Comparison of ENCODE assay signal across 20 cellular contexts in the genomic region with DNA sequence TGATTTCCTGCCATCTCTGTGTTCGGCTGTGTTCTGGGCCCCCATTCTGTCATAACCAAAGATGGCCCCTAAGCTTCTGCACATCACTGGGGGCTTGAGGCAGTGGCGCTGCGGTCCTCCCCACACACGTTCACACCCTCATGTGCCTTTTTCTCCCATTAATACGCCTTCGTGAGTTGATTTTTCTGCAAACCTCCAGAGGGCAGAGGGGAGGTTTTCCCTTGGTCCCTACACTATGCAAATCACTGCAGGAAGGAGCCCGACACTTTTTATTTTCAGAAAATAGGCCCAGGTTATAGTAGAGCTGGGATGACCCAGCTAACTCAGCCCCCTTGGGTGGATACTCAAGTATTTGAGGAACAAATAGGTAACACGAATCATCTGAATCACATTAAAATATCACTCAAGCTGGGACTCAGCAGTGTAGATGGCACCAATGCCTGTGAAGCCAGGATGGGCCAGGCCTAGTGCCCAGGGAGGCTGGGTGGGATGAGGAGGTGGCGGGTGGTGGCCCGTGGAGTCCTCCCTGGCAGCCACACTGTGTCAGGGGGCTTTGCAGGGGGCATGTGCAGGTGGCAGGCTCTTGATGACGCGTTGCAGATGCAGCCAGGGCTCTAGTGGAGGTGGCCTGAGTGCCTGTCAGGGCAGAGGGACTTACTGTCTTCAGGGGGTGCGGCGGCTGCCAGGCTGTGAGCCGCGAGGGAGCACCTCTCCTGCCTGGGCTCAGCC.
DNase-seq lines count a peak whose midpoint lies in the region; ATAC-seq and TF ChIP-seq lines count a peak whose summit lies in the region.
"Had no signal": no experiment of that assay in that cellular context is flagged by ENCODE, and none has a peak within 500 bp of the region (broad histone marks: within the 10 kb centered on the region; RNA-seq: fewer than 3 reads in every experiment).

No MANE protein-coding gene starts in this region.

- no peak overlapping the region for H3K23ac ChIP-seq in trophoblast cell (ENCODE audit: low read length)

- TF ChIP-seq POLR2A in HCT116 (IDR thresholded peaks at IDR 0.05; ENCODE audit: borderline replicate concordance, extremely low read depth, insufficient read depth, insufficient read length) = no peak

- H2BK12ac ChIP-seq in trophoblast cell (ENCODE audit: low read length) = no peak overlapping the region

- H4K12ac ChIP-seq in trophoblast cell (ENCODE audit: low read depth, low read length) = no peak overlapping the region

- H3K4me1 ChIP-seq in BLaER1 (peaks cover 49% of the 10 kb centered on the region), HCT116 (ENCODE audit: control insufficient read depth in 1 of 2, insufficient read depth in 2 of 2, low read length in 2 of 2) (no peaks in the 10 kb centered on the region), trophoblast cell (ENCODE audit: control insufficient read depth in 1 of 2, insufficient read depth in 2 of 2, low read length in 2 of 2) (no peaks in the 10 kb centered on the region)

- H3K4me2 ChIP-seq in BLaER1 (peak overlapping the region; percentile 14; the same call in 1 of the 2 replicates), HCT116 (ENCODE audit: low read length) (no peak overlapping the region), trophoblast cell (ENCODE audit: low read length) (no peak overlapping the region)

- no peak overlapping the region for H3K18ac ChIP-seq in trophoblast cell (ENCODE audit: low read length)

- H3K9me2 ChIP-seq in HCT116 (ENCODE audit: insufficient read depth) = no peaks in the 10 kb centered on the region

- no peak overlapping the region for H4K8ac ChIP-seq in trophoblast cell (ENCODE audit: low read depth, low read length)

- H2BK5ac ChIP-seq in trophoblast cell (ENCODE audit: low read depth, low read length, poor library complexity) = no peak overlapping the region

- BruUV-seq in HCT116 (replicated peaks; lab: Mats Ljungman, UMichigan) = no TSS peak

- no peak overlapping the region for H3K4ac ChIP-seq in trophoblast cell (ENCODE audit: low read depth, low read length)

- DNase-seq in HCT116 (ENCODE audit: low read depth, low spot score) (no peak), coronary artery (ENCODE audit: low spot score) (peak; percentile 57), trophoblast cell (no peak), MV-4-11 (lab: John Stamatoyannopoulos, UW) (no peak), anterior cingulate cortex (lab: John Stamatoyannopoulos, UW) (no peak)
- DNase-seq: CD4-positive, CD25-positive, alpha-beta regulatory T cell; DMS153; GM23248; Kasumi-1; NCI-H1105; NCI-H1436 treated with DMSO at 0.1 percent for 48 hours; NCI-H187 treated with DMSO at 0.1 percent for 48 hours; NCI-H446 treated with DMSO at 0.1 percent for 48 hours; SHP77 had no signal

- H3K27me3 ChIP-seq in BLaER1 (no peaks in the 10 kb centered on the region), HCT116 (ENCODE audit: insufficient read depth, low read length) (peaks cover 20% of the 10 kb centered on the region; the same call in 1 of the 2 replicates), trophoblast cell (ENCODE audit: insufficient read depth, low read length) (no peaks in the 10 kb centered on the region)

- no peak overlapping the region for H2BK120ac ChIP-seq in trophoblast cell (ENCODE audit: insufficient read depth, low read length, poor library complexity)

- H4K20me1 ChIP-seq in BLaER1 (no peaks in the 10 kb centered on the region), HCT116 (ENCODE audit: insufficient read depth) (no peaks in the 10 kb centered on the region)

- H3K9ac ChIP-seq in BLaER1 (no peak overlapping the region), HCT116 (ENCODE audit: low read length) (no peak overlapping the region), trophoblast cell (ENCODE audit: low read length) (no peak overlapping the region)
- H3K9ac ChIP-seq: GM23248 had no signal

- intact Hi-C loops in HCT116 (cut with micrococcal nuclease) = no loop called here

- H3K9me3 ChIP-seq in BLaER1 (no peaks in the 10 kb centered on the region), HCT116 (ENCODE audit: control insufficient read depth in 1 of 2, insufficient read depth in 1 of 2, low read depth in 1 of 2, low read length in 2 of 2) (no peaks in the 10 kb centered on the region), trophoblast cell (ENCODE audit: insufficient read depth, low read depth, low read length) (no peaks in the 10 kb centered on the region)

- H3K79me2 ChIP-seq in HCT116 (ENCODE audit: insufficient read depth, low read length) = no peaks in the 10 kb centered on the region
- H3K79me2 ChIP-seq in trophoblast cell (ENCODE audit: control insufficient read depth, insufficient read depth, low read length, poor library complexity) = no peaks in the 10 kb centered on the region

- no peak overlapping the region for H2AFZ ChIP-seq in HCT116 (ENCODE audit: low read depth, low read length, poor library complexity, severe bottlenecking)
- no peak overlapping the region for H2AFZ ChIP-seq in trophoblast cell (ENCODE audit: insufficient read depth, low read length, poor library complexity)
- H2AFZ ChIP-seq: GM23248 had no signal

- H3K27ac ChIP-seq in BLaER1 = no peak overlapping the region
- H3K27ac ChIP-seq in HCT116 (ENCODE audit: low read depth, low read length) = no peak overlapping the region
- no peak overlapping the region for H3K27ac ChIP-seq in coronary artery
- no peak overlapping the region for H3K27ac ChIP-seq in trophoblast cell (ENCODE audit: low read depth, low read length)
- H3K27ac ChIP-seq: GM23248, RWPE1 had no signal

- no CpG with 5 or more reads among the region's 16 CpGs for WGBS in trophoblast cell (ENCODE audit: extremely low coverage, insufficient coverage, insufficient read length)

- no peak for TF ChIP-seq RAD21 in HCT116 (IDR thresholded peaks at IDR 0.05; ENCODE audit: low read depth)

- no peak overlapping the region for H2AK5ac ChIP-seq in trophoblast cell (ENCODE audit: low read length)

- H3K4me3 ChIP-seq in BLaER1 (no peak overlapping the region), HCT116 (replicated peaks in 1 of 2; ENCODE audit: low read depth in 1 of 2, low read length in 2 of 2) (no peak overlapping the region), coronary artery (no peak overlapping the region), trophoblast cell (ENCODE audit: low read depth, low read length) (peak overlapping the region; percentile 25)
- H3K4me3 ChIP-seq: GM23248, K562 had no signal

- H4K91ac ChIP-seq in trophoblast cell (ENCODE audit: low read depth, low read length) = no peak overlapping the region

- POLR2A ChIA-PET in HCT116 (lab: Charles Lee) = no interaction called here

- no peaks in the 10 kb centered on the region for H3K79me1 ChIP-seq in trophoblast cell (ENCODE audit: low read length)

- ATAC-seq in HCT116 = peak; percentile 54; the same call in 1 of the 2 replicates
- no peak for ATAC-seq in GM21619 (IDR thresholded peaks at IDR 0.05; ENCODE audit: unreplicated experiment)
- no peak for ATAC-seq in GM21786 (IDR thresholded peaks at IDR 0.05; ENCODE audit: unreplicated experiment)
- ATAC-seq: K562, Panc1 had no signal

- H3K14ac ChIP-seq in trophoblast cell (ENCODE audit: low read length) = no peak overlapping the region

- CTCF ChIA-PET in HCT116 (lab: Charles Lee) = no interaction called here

- TF ChIP-seq CTCF in HCT116 (IDR thresholded peaks at IDR 0.05 in 2 of 3, conservative IDR thresholded peaks at IDR 0.05 in 1 of 3; ENCODE audit: borderline replicate concordance in 1 of 3, insufficient read depth in 1 of 3, low read depth in 2 of 3, low read length in 2 of 3) (no peak), coronary artery (IDR thresholded peaks at IDR 0.05) (no peak)

- H3K36me3 ChIP-seq in BLaER1 (no peaks in the 10 kb centered on the region), HCT116 (ENCODE audit: control insufficient read depth in 1 of 2, insufficient read depth in 2 of 2, low read length in 2 of 2) (no peaks in the 10 kb centered on the region), trophoblast cell (ENCODE audit: control insufficient read depth in 1 of 2, insufficient read depth in 2 of 2, low read length in 2 of 2) (no peaks in the 10 kb centered on the region)

- RAD21 ChIA-PET in HCT116 (lab: Charles Lee; ENCODE audit: low non-redundant PET in 1 of 2, low total read pairs in 2 of 2, uncharacterized antibody in 2 of 2, unreplicated experiment in 2 of 2) = no interaction called here

TF ChIP-seq in HCT116, 20 proteins besides CTCF, POLR2A, EP300 and RAD21 (continues in another document):
- TF ChIP-seq, protein P1, sequence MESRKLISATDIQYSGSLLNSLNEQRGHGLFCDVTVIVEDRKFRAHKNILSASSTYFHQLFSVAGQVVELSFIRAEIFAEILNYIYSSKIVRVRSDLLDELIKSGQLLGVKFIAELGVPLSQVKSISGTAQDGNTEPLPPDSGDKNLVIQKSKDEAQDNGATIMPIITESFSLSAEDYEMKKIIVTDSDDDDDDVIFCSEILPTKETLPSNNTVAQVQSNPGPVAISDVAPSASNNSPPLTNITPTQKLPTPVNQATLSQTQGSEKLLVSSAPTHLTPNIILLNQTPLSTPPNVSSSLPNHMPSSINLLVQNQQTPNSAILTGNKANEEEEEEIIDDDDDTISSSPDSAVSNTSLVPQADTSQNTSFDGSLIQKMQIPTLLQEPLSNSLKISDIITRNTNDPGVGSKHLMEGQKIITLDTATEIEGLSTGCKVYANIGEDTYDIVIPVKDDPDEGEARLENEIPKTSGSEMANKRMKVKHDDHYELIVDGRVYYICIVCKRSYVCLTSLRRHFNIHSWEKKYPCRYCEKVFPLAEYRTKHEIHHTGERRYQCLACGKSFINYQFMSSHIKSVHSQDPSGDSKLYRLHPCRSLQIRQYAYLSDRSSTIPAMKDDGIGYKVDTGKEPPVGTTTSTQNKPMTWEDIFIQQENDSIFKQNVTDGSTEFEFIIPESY (IDR thresholded peaks at IDR 0.05; ENCODE audit: extremely low read depth, insufficient replicate concordance, low read length) = no peak
- TF ChIP-seq EGR1 (IDR thresholded peaks at IDR 0.05; ENCODE audit: low read depth) = no peak
- TF ChIP-seq YY1 (IDR thresholded peaks at IDR 0.05; ENCODE audit: extremely low read depth, insufficient replicate concordance, low read depth, low read length) = no peak
